ENCODE assay signal across 1 cellular context in genomic region chr21:33197546-33197945, GRCh38.
TF ChIP-seq lines count a peak whose summit lies in the region.

No MANE protein-coding gene starts in this region.

TF ChIP-seq in HCT116, 20 proteins besides CTCF, POLR2A, EP300 and RAD21 (continued from another document):
- TF ChIP-seq ZBTB33 (IDR thresholded peaks at IDR 0.05; ENCODE audit: extremely low read depth, insufficient replicate concordance, low read length) (no peak), CEBPB (IDR thresholded peaks at IDR 0.05; ENCODE audit: low read depth) (no peak), POLR2AphosphoS5 (IDR thresholded peaks at IDR 0.05; ENCODE audit: low read depth, low read length) (no peak), TCF7L2 (IDR thresholded peaks at IDR 0.05; ENCODE audit: borderline replicate concordance, extremely low read depth, insufficient read depth, insufficient read length) (no peak), SIN3A (IDR thresholded peaks at IDR 0.05; ENCODE audit: low read depth) (no peak), ELF1 (IDR thresholded peaks at IDR 0.05; ENCODE audit: borderline replicate concordance, low read depth) (no peak), ZNF274 (IDR thresholded peaks at IDR 0.05; ENCODE audit: low read depth, low read length) (no peak)
